ENCODE assay signal across 22 cellular contexts in the genomic region with DNA sequence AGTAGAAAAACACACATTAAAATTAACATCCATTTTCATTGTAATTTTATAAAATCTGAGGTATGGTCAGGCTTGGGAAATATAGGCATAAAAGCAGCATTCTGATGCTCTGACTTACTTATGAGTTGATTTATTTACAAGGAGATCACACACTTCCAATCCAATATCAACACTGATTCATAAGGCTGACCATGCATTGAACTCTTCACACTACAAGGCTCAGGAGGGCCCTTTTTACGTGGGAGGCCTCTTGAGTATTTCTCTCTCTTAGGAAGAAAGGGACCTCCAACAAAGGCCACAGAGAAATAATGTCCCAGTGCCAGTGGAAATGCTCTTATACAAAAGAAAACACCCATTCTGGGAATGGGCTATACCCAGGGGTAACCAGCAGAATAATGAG.
"Had no signal": no experiment of that assay in that cellular context is flagged by ENCODE, and none has a peak within 500 bp of the region (broad histone marks: within the 10 kb centered on the region; RNA-seq: fewer than 3 reads in every experiment).

No MANE protein-coding gene starts in this region.

- H3K27ac ChIP-seq: ascending aorta, colonic mucosa, gastroesophageal sphincter, heart left ventricle, neural progenitor cell, pancreas, right lobe of liver, tibial artery, uterus had no signal

- H2AFZ ChIP-seq: neural progenitor cell had no signal

- H3K27ac Mint-ChIP-seq: activated CD4-positive, alpha-beta T cell treated with anti-CD3 and anti-CD28 coated beads, Interleukin-2, amount 10 ng/mL, durations not matched to agents 7 days and 5 days; activated CD8-positive, alpha-beta T cell treated with anti-CD3 and anti-CD28 coated beads, Interleukin-2, amount 10 ng/mL, durations not matched to agents 7 days and 5 days; endodermal cell; memory B cell; neural progenitor cell; stimulated activated memory B cell treated with anti-CD40 and anti-IgM and Interleukin-4, amounts not matched to agents 10 μg/mL and 1 μg/mL and 100 μg/mL, for 72 hours; T-helper 1 cell treated with Interleukin-12 subunit alpha and Interleukin-12 subunit beta and Interleukin-4 antibody, amounts not matched to agents 30 μg/mL and 1 μg/mL, for 36 hours had no signal

- H3K4me3 Mint-ChIP-seq: activated CD4-positive, alpha-beta T cell treated with anti-CD3 and anti-CD28 coated beads, Interleukin-2, amount 10 ng/mL, durations not matched to agents 7 days and 5 days; activated CD8-positive, alpha-beta T cell treated with anti-CD3 and anti-CD28 coated beads, Interleukin-2, amount 10 ng/mL, durations not matched to agents 7 days and 5 days; endodermal cell; memory B cell; neural progenitor cell; stimulated activated memory B cell treated with anti-CD40 and anti-IgM and Interleukin-4, amounts not matched to agents 10 μg/mL and 1 μg/mL and 100 μg/mL, for 72 hours; T-helper 1 cell treated with Interleukin-12 subunit alpha and Interleukin-12 subunit beta and Interleukin-4 antibody, amounts not matched to agents 30 μg/mL and 1 μg/mL, for 36 hours had no signal

- H3K9ac ChIP-seq: neural progenitor cell had no signal

- H3K27me3 ChIP-seq: ascending aorta, colonic mucosa, gastroesophageal sphincter, neural progenitor cell, pancreas, right lobe of liver, tibial artery, uterus had no signal

- H3K4me1 ChIP-seq: ascending aorta, colonic mucosa, gastroesophageal sphincter, heart left ventricle, pancreas, right lobe of liver, tibial artery, uterus had no signal

- H3K27me3 Mint-ChIP-seq: memory B cell; stimulated activated memory B cell treated with anti-CD40 and anti-IgM and Interleukin-4, amounts not matched to agents 10 μg/mL and 1 μg/mL and 100 μg/mL, for 72 hours had no signal

- DNase-seq: activated CD4-positive, alpha-beta T cell treated with anti-CD3 and anti-CD28 coated beads, Interleukin-2, amount 10 ng/mL, durations not matched to agents 7 days and 5 days; activated CD8-positive, alpha-beta memory T cell treated with anti-CD3 and anti-CD28 coated beads, Interleukin-2, amount 50 U/mL, for 48 hours; activated CD8-positive, alpha-beta T cell treated with anti-CD3 and anti-CD28 coated beads, Interleukin-2, amount 10 ng/mL, durations not matched to agents 7 days and 5 days; activated effector memory CD4-positive, alpha-beta T cell treated with Interleukin-2 at 50 U/mL for 16 hours; activated naive CD4-positive, alpha-beta T cell treated with anti-CD3 and anti-CD28 coated beads, Interleukin-2, amount 50 U/mL, for 16 hours; activated T-cell treated with anti-CD3 and anti-CD28 coated beads, Interleukin-2, amount 50 U/mL, for 48 hours; central memory CD4-positive, alpha-beta T cell; colonic mucosa; endodermal cell; heart left ventricle; left ventricle myocardium superior; pancreas; right lobe of liver; stimulated activated CD4-positive, alpha-beta T cell treated with anti-CD3 and anti-CD28 coated beads, Interleukin-4, amount 100 ng/mL, for 24 hours; tibial artery; uterus had no signal

- ATAC-seq: activated CD8-positive, alpha-beta T cell treated with anti-CD3 and anti-CD28 coated beads, Interleukin-2, amount 10 ng/mL, durations not matched to agents 7 days and 5 days; gastroesophageal sphincter; heart left ventricle; left ventricle myocardium superior; pancreas; right lobe of liver; stimulated activated memory B cell treated with anti-CD40 and anti-IgM and Interleukin-4, amounts not matched to agents 10 μg/mL and 1 μg/mL and 100 μg/mL, for 72 hours had no signal

- H3K36me3 Mint-ChIP-seq: memory B cell; neural progenitor cell; stimulated activated memory B cell treated with anti-CD40 and anti-IgM and Interleukin-4, amounts not matched to agents 10 μg/mL and 1 μg/mL and 100 μg/mL, for 72 hours had no signal

- H3K9me3 Mint-ChIP-seq: activated CD4-positive, alpha-beta T cell treated with anti-CD3 and anti-CD28 coated beads, Interleukin-2, amount 10 ng/mL, durations not matched to agents 7 days and 5 days; endodermal cell; memory B cell; neural progenitor cell; stimulated activated memory B cell treated with anti-CD40 and anti-IgM and Interleukin-4, amounts not matched to agents 10 μg/mL and 1 μg/mL and 100 μg/mL, for 72 hours; T-helper 1 cell treated with Interleukin-12 subunit alpha and Interleukin-12 subunit beta and Interleukin-4 antibody, amounts not matched to agents 30 μg/mL and 1 μg/mL, for 36 hours had no signal

- H3K9me3 ChIP-seq: ascending aorta, colonic mucosa, gastroesophageal sphincter, heart left ventricle, pancreas, right lobe of liver, tibial artery, uterus had no signal

- H3K4me2 ChIP-seq: neural progenitor cell had no signal

- H3K36me3 ChIP-seq: ascending aorta, colonic mucosa, gastroesophageal sphincter, heart left ventricle, neural progenitor cell, pancreas, right lobe of liver, tibial artery, uterus had no signal

- H3K4me3 ChIP-seq: ascending aorta, colonic mucosa, gastroesophageal sphincter, heart left ventricle, neural progenitor cell, pancreas, right lobe of liver, tibial artery, uterus had no signal

- FAIRE-seq: pancreas had no signal

- H3K4me1 Mint-ChIP-seq: activated CD4-positive, alpha-beta T cell treated with anti-CD3 and anti-CD28 coated beads, Interleukin-2, amount 10 ng/mL, durations not matched to agents 7 days and 5 days; endodermal cell; memory B cell; neural progenitor cell; stimulated activated memory B cell treated with anti-CD40 and anti-IgM and Interleukin-4, amounts not matched to agents 10 μg/mL and 1 μg/mL and 100 μg/mL, for 72 hours had no signal
